In the genomic region with DNA sequence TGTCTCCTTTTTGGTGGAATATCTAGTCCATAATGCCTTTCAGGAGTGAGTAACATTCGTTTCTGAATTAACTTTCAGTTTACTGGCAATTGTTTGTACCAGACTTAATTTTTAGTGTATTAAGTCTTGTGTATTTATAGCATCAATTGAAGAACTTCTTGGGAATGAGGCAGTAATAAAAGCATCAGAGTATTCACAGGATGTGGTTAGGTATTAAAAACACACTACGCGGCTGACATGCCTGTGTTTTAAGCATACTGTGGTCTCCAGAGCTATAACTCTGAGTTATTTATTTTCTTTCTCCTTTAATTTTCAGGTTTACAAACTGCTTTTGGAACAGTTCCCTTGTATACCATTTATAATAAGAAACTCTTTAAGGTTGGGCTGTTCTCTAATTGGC, we compare ENCODE assay signal across 11 cellular contexts.
"Had no signal": no experiment of that assay in that cellular context is flagged by ENCODE, and none has a peak within 500 bp of the region (broad histone marks: within the 10 kb centered on the region; RNA-seq: fewer than 3 reads in every experiment).

No MANE protein-coding gene starts in this region.

- H3K4me3 ChIP-seq: thyroid gland had no signal

- DNase-seq: activated CD4-positive, alpha-beta T cell treated with anti-CD3 and anti-CD28 coated beads, Interleukin-2, amount 50 U/mL, for 48 hours; activated T-cell treated with anti-CD3 and anti-CD28 coated beads for 4 hours; effector CD4-positive, alpha-beta T cell; immature natural killer cell; stimulated activated CD4-positive, alpha-beta T cell treated with anti-CD3 and anti-CD28 coated beads, Interleukin-2, amount 100 ng/mL, for 24 hours; stimulated activated naive CD4-positive, alpha-beta T cell treated with Interleukin-2 at 50 U/mL for 16 hours; T-helper 17 cell; thyroid gland; WERI-Rb-1 had no signal

- H3K27ac ChIP-seq: WERI-Rb-1 had no signal

- H3K36me3 ChIP-seq: thyroid gland, WERI-Rb-1 had no signal

- ATAC-seq: esophagus mucosa; natural killer cell treated with Interleukin-12 subunit alpha and Interleukin-12 subunit beta and Interleukin-15 and Interleukin-18, amount 100 ng/mL, for 72 hours; T-helper 17 cell had no signal

- H3K9me3 ChIP-seq: thyroid gland had no signal
